In genomic region chr1:160742428-160743127, GRCh38 we compare ENCODE assay signal across 26 cellular contexts. TPM values are rescaled to one million over a fixed set of nuclear protein-coding genes. Genes with fewer than 3 reads are reported as not detected.
A peak's percentile ranks its signal among the peaks of the same experiment; 100 is the strongest.
DNase-seq lines count a peak whose midpoint lies in the region; ATAC-seq and TF ChIP-seq lines count a peak whose summit lies in the region.
"Had no signal": no experiment of that assay in that cellular context is flagged by ENCODE, and none has a peak within 500 bp of the region (broad histone marks: within the 10 kb centered on the region; RNA-seq: fewer than 3 reads in every experiment).

No MANE protein-coding gene starts in this region.

- H3F3A ChIP-seq in neural progenitor cell (ENCODE audit: low read depth), result no peaks in the 10 kb centered on the region

- peaks cover 28% of the 10 kb centered on the region for H3K36me3 Mint-ChIP-seq in activated CD4-positive, alpha-beta T cell treated with anti-CD3 and anti-CD28 coated beads, Interleukin-2, amount 10 ng/mL, durations not matched to agents 24 days and 14 days (ENCODE audit: low read depth)
- H3K36me3 Mint-ChIP-seq in IgD-negative memory B cell (peaks cover 3% of the 10 kb centered on the region), neural progenitor cell (no peaks in the 10 kb centered on the region)
- peaks cover 16% of the 10 kb centered on the region for H3K36me3 Mint-ChIP-seq in activated T-helper 2 cell treated with anti-CD3 and anti-CD28 coated beads, Interferon-gamma antibody, Interleukin-2, Interleukin-4, amounts not matched to agents 10 μg/mL and 5 μg/mL and 100 μg/mL, durations not matched to agents 14 hours and 24 hours and 36 hours (ENCODE audit: low read depth)
- H3K36me3 Mint-ChIP-seq: CD4-positive, CD25-positive, alpha-beta regulatory T cell; type B pancreatic cell; WTC11 had no signal

- H2AFZ ChIP-seq in neural progenitor cell (replicated peaks), result no peak overlapping the region

- H3K27ac Mint-ChIP-seq in activated CD4-positive, alpha-beta T cell treated with anti-CD3 and anti-CD28 coated beads, Interleukin-2, amount 10 ng/mL, durations not matched to agents 24 days and 14 days, result peak overlapping the region; percentile 82
- H3K27ac Mint-ChIP-seq in IgD-negative memory B cell (peak overlapping the region in 2 of 3 donors; percentile 32 to 40), neural progenitor cell (peak overlapping the region; percentile 36)
- H3K27ac Mint-ChIP-seq in activated T-helper 2 cell treated with anti-CD3 and anti-CD28 coated beads, Interferon-gamma antibody, Interleukin-2, Interleukin-4, amounts not matched to agents 10 μg/mL and 5 μg/mL and 100 μg/mL, durations not matched to agents 14 hours and 24 hours and 36 hours, result peak overlapping the region; percentile 62
- H3K27ac Mint-ChIP-seq: H9, type B pancreatic cell, WTC11 had no signal

- no peaks in the 10 kb centered on the region for H4K20me1 ChIP-seq in neural progenitor cell (ENCODE audit: low read depth)

- H3K4me3 Mint-ChIP-seq in activated CD4-positive, alpha-beta T cell treated with anti-CD3 and anti-CD28 coated beads, Interleukin-2, amount 10 ng/mL, durations not matched to agents 24 days and 14 days, result peak overlapping the region; percentile 47
- H3K4me3 Mint-ChIP-seq in IgD-negative memory B cell (peak overlapping the region; percentile 43 to 81 (median 50)), neural progenitor cell (no peak overlapping the region)
- H3K4me3 Mint-ChIP-seq in activated T-helper 2 cell treated with anti-CD3 and anti-CD28 coated beads, Interferon-gamma antibody, Interleukin-2, Interleukin-4, amounts not matched to agents 10 μg/mL and 5 μg/mL and 100 μg/mL, durations not matched to agents 14 hours and 24 hours and 36 hours (ENCODE audit: low read depth), result peak overlapping the region; percentile 9
- H3K4me3 Mint-ChIP-seq: CD4-positive, CD25-positive, alpha-beta regulatory T cell; H9; type B pancreatic cell; WTC11 had no signal

- H3K36me3 ChIP-seq in neural progenitor cell, result no peaks in the 10 kb centered on the region
- H3K36me3 ChIP-seq: esophagus squamous epithelium, heart right ventricle, right lobe of liver had no signal

- peaks cover 4% of the 10 kb centered on the region for H3K9me3 ChIP-seq in neural progenitor cell (ENCODE audit: low read depth)
- H3K9me3 ChIP-seq: A549, esophagus squamous epithelium, right lobe of liver had no signal

- peaks cover 74% of the 10 kb centered on the region for H3K4me1 Mint-ChIP-seq in activated CD4-positive, alpha-beta T cell treated with anti-CD3 and anti-CD28 coated beads, Interleukin-2, amount 10 ng/mL, durations not matched to agents 24 days and 14 days
- peaks cover 35 to 45% (median 42%) of the 10 kb centered on the region in 3 donors for H3K4me1 Mint-ChIP-seq in IgD-negative memory B cell
- H3K4me1 Mint-ChIP-seq in activated T-helper 2 cell treated with anti-CD3 and anti-CD28 coated beads, Interferon-gamma antibody, Interleukin-2, Interleukin-4, amounts not matched to agents 10 μg/mL and 5 μg/mL and 100 μg/mL, durations not matched to agents 14 hours and 24 hours and 36 hours (ENCODE audit: low read depth), result peaks cover 79% of the 10 kb centered on the region
- H3K4me1 Mint-ChIP-seq in neural progenitor cell, result no peaks in the 10 kb centered on the region

- no peak overlapping the region for H3K4me2 ChIP-seq in neural progenitor cell
- H3K4me2 ChIP-seq: A549 had no signal

- H3K4me3 ChIP-seq in neural progenitor cell (no peak overlapping the region), foreskin fibroblast (ENCODE audit: low read depth in 1 of 2, low read length in 2 of 2) (no peak overlapping the region)
- H3K4me3 ChIP-seq: A549, dorsolateral prefrontal cortex, esophagus squamous epithelium, right lobe of liver had no signal

- DNase-seq in activated CD4-positive, alpha-beta T cell treated with anti-CD3 and anti-CD28 coated beads, Interleukin-2, amount 10 ng/mL, durations not matched to agents 24 days and 14 days, result no peak
- no peak for DNase-seq in activated CD4-positive, alpha-beta T cell treated with anti-CD3 and anti-CD28 coated beads, Interleukin-2, amount 50 U/mL, for 4 hours
- no peak for DNase-seq in activated T-helper 2 cell treated with anti-CD3 and anti-CD28 coated beads, Interferon-gamma antibody, Interleukin-2, Interleukin-4, amounts not matched to agents 10 μg/mL and 5 μg/mL and 100 μg/mL, durations not matched to agents 14 hours and 24 hours and 36 hours (ENCODE audit: low spot score)
- DNase-seq in neural progenitor cell (ENCODE audit: low spot score) (no peak), GM03348 (ENCODE audit: low spot score) (no peak), foreskin fibroblast (no peak)
- DNase-seq: CD4-positive, CD25-positive, alpha-beta regulatory T cell; dorsolateral prefrontal cortex; esophagus squamous epithelium; H9; heart right ventricle; kidney; NCI-H2081 treated with DMSO at 0.1 percent for 48 hours; NCI-H69; occipital lobe; right lobe of liver; stimulated activated CD4-positive, alpha-beta T cell treated with anti-CD3 and anti-CD28 coated beads, Interleukin-2, amount 100 ng/mL, for 48 hours; SW 1271 had no signal

- ATAC-seq in GM21423 (IDR thresholded peaks at IDR 0.05; ENCODE audit: unreplicated experiment), result no peak
- ATAC-seq: A549, heart right ventricle, Panc1 had no signal

- H3K9ac ChIP-seq in neural progenitor cell, result no peak overlapping the region

- H3K27ac ChIP-seq in neural progenitor cell, result no peak overlapping the region
- H3K27ac ChIP-seq: A549, dorsolateral prefrontal cortex had no signal

- peaks cover 7% of the 10 kb centered on the region for H3K9me3 Mint-ChIP-seq in activated CD4-positive, alpha-beta T cell treated with anti-CD3 and anti-CD28 coated beads, Interleukin-2, amount 10 ng/mL, durations not matched to agents 24 days and 14 days
- H3K9me3 Mint-ChIP-seq in IgD-negative memory B cell (no peaks in the 10 kb centered on the region), neural progenitor cell (no peaks in the 10 kb centered on the region)
- peaks cover 9% of the 10 kb centered on the region for H3K9me3 Mint-ChIP-seq in activated T-helper 2 cell treated with anti-CD3 and anti-CD28 coated beads, Interferon-gamma antibody, Interleukin-2, Interleukin-4, amounts not matched to agents 10 μg/mL and 5 μg/mL and 100 μg/mL, durations not matched to agents 14 hours and 24 hours and 36 hours
- H3K9me3 Mint-ChIP-seq: type B pancreatic cell had no signal

- H3K79me2 ChIP-seq in neural progenitor cell (ENCODE audit: low read depth), result no peaks in the 10 kb centered on the region

- H3K4me1 ChIP-seq in neural progenitor cell, result no peaks in the 10 kb centered on the region
- H3K4me1 ChIP-seq: right lobe of liver had no signal

- no peaks in the 10 kb centered on the region for H3K27me3 Mint-ChIP-seq in activated CD4-positive, alpha-beta T cell treated with anti-CD3 and anti-CD28 coated beads, Interleukin-2, amount 10 ng/mL, durations not matched to agents 24 days and 14 days
- H3K27me3 Mint-ChIP-seq in IgD-negative memory B cell (no peaks in the 10 kb centered on the region), neural progenitor cell (ENCODE audit: insufficient read depth, low read depth) (peaks cover 2% of the 10 kb centered on the region)
- H3K27me3 Mint-ChIP-seq in activated T-helper 2 cell treated with anti-CD3 and anti-CD28 coated beads, Interferon-gamma antibody, Interleukin-2, Interleukin-4, amounts not matched to agents 10 μg/mL and 5 μg/mL and 100 μg/mL, durations not matched to agents 14 hours and 24 hours and 36 hours (ENCODE audit: low read depth), result no peaks in the 10 kb centered on the region
- H3K27me3 Mint-ChIP-seq: type B pancreatic cell had no signal

- intact Hi-C loops in activated CD4-positive, alpha-beta T cell treated with anti-CD3 and anti-CD28 coated beads, Interleukin-2, amount 10 ng/mL, durations not matched to agents 24 days and 14 days (cut with micrococcal nuclease), result loop anchor here (5.0 kb wide), 1 partner anchor 55 kb away; the partner anchor contains the start of gene LY9
- intact Hi-C loops in activated T-helper 2 cell treated with anti-CD3 and anti-CD28 coated beads, Interferon-gamma antibody, Interleukin-2, Interleukin-4, amounts not matched to agents 10 μg/mL and 5 μg/mL and 100 μg/mL, durations not matched to agents 14 hours and 24 hours and 36 hours (cut with micrococcal nuclease), result no loop called here

- no peak for TF ChIP-seq CTCF in neural progenitor cell (IDR thresholded peaks at IDR 0.05)
- no peak for TF ChIP-seq CTCF in foreskin fibroblast (IDR thresholded peaks at IDR 0.05; ENCODE audit: low read depth, low read length)

- no peaks in the 10 kb centered on the region for H3K27me3 ChIP-seq in neural progenitor cell
- H3K27me3 ChIP-seq: esophagus squamous epithelium, right lobe of liver had no signal

RNA-seq across cellular contexts. Expression of gene SLAMF7, which starts 3.5 kb away (rescaled TPM):
- 18.4 and 20.7 TPM in 2 replicates for total RNA-seq in activated CD4-positive, alpha-beta T cell treated with anti-CD3 and anti-CD28 coated beads, Interleukin-2, amount 10 ng/mL, durations not matched to agents 24 days and 14 days
- 26.8 TPM for polyA plus RNA-seq in IgD-negative memory B cell
- 4.1 and 5.5 TPM in 2 replicates for total RNA-seq in activated T-helper 2 cell treated with anti-CD3 and anti-CD28 coated beads, Interferon-gamma antibody, Interleukin-2, Interleukin-4, amounts not matched to agents 10 μg/mL and 5 μg/mL and 100 μg/mL, durations not matched to agents 14 hours and 24 hours and 36 hours
- total RNA-seq in neural progenitor cell (ENCODE audit: low replicate concordance), result not detected in 2 replicates
- total RNA-seq: H9, occipital lobe had no signal

RNA-seq across cellular contexts. Expression of gene CD48, which starts 31.0 kb away (rescaled TPM):
- total RNA-seq in activated CD4-positive, alpha-beta T cell treated with anti-CD3 and anti-CD28 coated beads, Interleukin-2, amount 10 ng/mL, durations not matched to agents 24 days and 14 days, result 206 and 208 TPM in 2 replicates
- 129 TPM for polyA plus RNA-seq in IgD-negative memory B cell
- total RNA-seq in activated T-helper 2 cell treated with anti-CD3 and anti-CD28 coated beads, Interferon-gamma antibody, Interleukin-2, Interleukin-4, amounts not matched to agents 10 μg/mL and 5 μg/mL and 100 μg/mL, durations not matched to agents 14 hours and 24 hours and 36 hours, result 101 and 103 TPM in 2 replicates
- total RNA-seq in neural progenitor cell (ENCODE audit: low replicate concordance), result not detected in 2 replicates
- total RNA-seq: Daoy, H9, MCF 10A had no signal
- polyA plus RNA-seq: A549 had no signal

RNA-seq across cellular contexts. Expression of gene LY9, which starts 53.4 kb away (rescaled TPM):
- total RNA-seq in activated CD4-positive, alpha-beta T cell treated with anti-CD3 and anti-CD28 coated beads, Interleukin-2, amount 10 ng/mL, durations not matched to agents 24 days and 14 days, result 0.30 and 0.85 TPM in 2 replicates
- polyA plus RNA-seq in IgD-negative memory B cell, result 158 TPM
- total RNA-seq in activated T-helper 2 cell treated with anti-CD3 and anti-CD28 coated beads, Interferon-gamma antibody, Interleukin-2, Interleukin-4, amounts not matched to agents 10 μg/mL and 5 μg/mL and 100 μg/mL, durations not matched to agents 14 hours and 24 hours and 36 hours, result 0.28 and 0.34 TPM in 2 replicates
- total RNA-seq in neural progenitor cell (ENCODE audit: low replicate concordance), result not detected in 2 replicates
- total RNA-seq: H9, MCF 10A, occipital lobe, WTC11 had no signal

Comparison
In these comparisons a context has a peak if more than half of its experiments do, and no peak if none do; other contexts are left out.
1. RNA of gene CD48, which starts 31.0 kb away (total RNA-seq): 206 to 208 TPM in activated CD4-positive, alpha-beta T cell treated with anti-CD3 and anti-CD28 coated beads, Interleukin-2, amount 10 ng/mL, durations not matched to agents 24 days and 14 days and 101 to 103 TPM in activated T-helper 2 cell treated with anti-CD3 and anti-CD28 coated beads, Interferon-gamma antibody, Interleukin-2, Interleukin-4, amounts not matched to agents 10 μg/mL and 5 μg/mL and 100 μg/mL, durations not matched to agents 14 hours and 24 hours and 36 hours; not detected in neural progenitor cell; every median in the first group is over 100 times any median in the second.
2. Peak in every context shown above with its lines, with median percentiles within 50 percentile points of each other: H3K27ac Mint-ChIP-seq.